Comparison of ENCODE assay signal across 22 cellular contexts in the genomic region with DNA sequence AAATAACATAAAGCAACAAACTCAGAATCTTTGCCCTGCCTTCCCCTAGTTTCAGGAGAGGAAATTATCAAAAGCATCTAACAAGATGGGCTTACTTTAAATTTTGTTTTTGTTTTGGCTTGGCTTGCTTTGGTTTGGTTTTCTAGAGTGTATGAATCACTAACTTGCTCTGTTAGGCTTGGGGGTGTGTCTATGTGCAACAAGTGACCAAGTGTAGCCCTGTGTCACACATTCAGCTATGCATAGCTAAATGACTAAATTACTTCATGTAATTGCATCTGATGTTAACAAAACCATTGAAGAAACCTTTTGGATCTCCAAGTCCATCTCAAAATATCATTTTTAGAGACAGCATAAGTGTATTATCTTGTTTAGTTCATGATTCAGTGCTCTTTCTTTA.
A peak's percentile ranks its signal among the peaks of the same experiment; 100 is the strongest.
DNase-seq lines count a peak whose midpoint lies in the region; ATAC-seq and TF ChIP-seq lines count a peak whose summit lies in the region.
"Had no signal": no experiment of that assay in that cellular context is flagged by ENCODE, and none has a peak within 500 bp of the region (broad histone marks: within the 10 kb centered on the region; RNA-seq: fewer than 3 reads in every experiment).

No MANE protein-coding gene starts in this region.

- no peak overlapping the region for H2AK5ac ChIP-seq in IMR-90 (ENCODE audit: low read depth, low read length)

- H3K27me3 ChIP-seq in IMR-90 (ENCODE audit: control insufficient read depth, insufficient read depth, low read length) (no peaks in the 10 kb centered on the region), prostate gland (replicated peaks; ENCODE audit: insufficient read depth) (no peaks in the 10 kb centered on the region)

- no peak overlapping the region for H3K4me2 ChIP-seq in IMR-90 (ENCODE audit: low read depth, low read length)
- H3K4me2 ChIP-seq: SK-N-SH had no signal

- no peak for TF ChIP-seq RAD21 in IMR-90 (IDR thresholded peaks at IDR 0.05; ENCODE audit: low read length)

- H3K36me3 ChIP-seq in IMR-90 (ENCODE audit: control insufficient read depth, insufficient read depth, low read length) (no peaks in the 10 kb centered on the region), prostate gland (no peaks in the 10 kb centered on the region)
- H3K36me3 ChIP-seq: left ventricle myocardium inferior, thoracic aorta had no signal

- H3K18ac ChIP-seq in IMR-90 (ENCODE audit: low read depth, low read length), result no peak overlapping the region

- H3K56ac ChIP-seq in IMR-90 (ENCODE audit: extremely low read depth, insufficient read depth, low read length), result no peak overlapping the region

- H2BK5ac ChIP-seq in IMR-90 (ENCODE audit: low read depth, low read length, poor library complexity, severe bottlenecking), result no peak overlapping the region

- H3K27ac ChIP-seq in IMR-90 (ENCODE audit: insufficient read depth, low read length), result no peak overlapping the region
- no peak overlapping the region for H3K27ac ChIP-seq in prostate gland
- H3K27ac ChIP-seq: left ventricle myocardium inferior, thoracic aorta had no signal

- no peak for TF ChIP-seq POLR2A in IMR-90 (IDR thresholded peaks at IDR 0.05; ENCODE audit: low read depth, low read length)
- no peak for TF ChIP-seq POLR2A in prostate gland (IDR thresholded peaks at IDR 0.05)

- H2AK9ac ChIP-seq in IMR-90 (replicated peaks; ENCODE audit: low read depth, low read length, poor library complexity), result no peak overlapping the region

- no peaks in the 10 kb centered on the region for H3K9me3 ChIP-seq in IMR-90 (ENCODE audit: control insufficient read depth, insufficient read depth, low read length)
- no peaks in the 10 kb centered on the region for H3K9me3 ChIP-seq in prostate gland
- H3K9me3 ChIP-seq: left ventricle myocardium inferior, SK-N-SH, thoracic aorta had no signal

- CTCF ChIA-PET in IMR-90 (lab: Yijun Ruan, JAX), result interaction anchor here (0.6 kb wide), 1 partner anchor 39 kb away, joined by 5 read pairs; no protein-coding TSS in a partner anchor

- DNase-seq in AG08395 (ENCODE audit: low spot score) (peak; percentile 10), IMR-90 (peak; percentile 1), dedifferentiated amniotic fluid mesenchymal stem cell (ENCODE audit: extremely low spot score) (peak; percentile 28), kidney tubule cell (ENCODE audit: low spot score) (peak; percentile 24), KBM-7 (no peak), prostate gland (ENCODE audit: low spot score) (no peak)
- DNase-seq: activated CD4-positive, alpha-beta T cell treated with anti-CD3 and anti-CD28 coated beads for 36 hours; activated effector memory CD4-positive, alpha-beta T cell treated with anti-CD3 and anti-CD28 coated beads, Interleukin-2, amount 50 U/mL, for 16 hours; activated naive CD8-positive, alpha-beta T cell treated with anti-CD3 and anti-CD28 coated beads, Interleukin-2, amount 10 ng/mL, durations not matched to agents 7 days and 5 days; CD4-positive, alpha-beta memory T cell; foreskin melanocyte; GDM1; left ventricle myocardium inferior; naive B cell; NCI-H1436; NCI-H2107; NCI-H82; SK-N-SH; stimulated activated naive CD8-positive, alpha-beta T cell treated with anti-CD3 and anti-CD28 coated beads, Interleukin-15, Interleukin-2, amounts not matched to agents 100 U/mL and 50 U/mL, for 24 hours had no signal

- no peak overlapping the region for H4K8ac ChIP-seq in IMR-90 (ENCODE audit: low read depth in 2 of 2, low read length in 2 of 2)

- no TSS peak for BruUV-seq in IMR-90 (replicated peaks; lab: Mats Ljungman, UMichigan)

- H4K20me1 ChIP-seq in IMR-90 (ENCODE audit: insufficient read depth, low read length), result no peaks in the 10 kb centered on the region

- H3K79me1 ChIP-seq in IMR-90 (ENCODE audit: low read depth in 1 of 2, low read length in 2 of 2), result no peaks in the 10 kb centered on the region

- no peak for TF ChIP-seq CTCF in IMR-90 (conservative IDR thresholded peaks at IDR 0.05; ENCODE audit: low read depth, low read length)
- TF ChIP-seq CTCF in prostate gland (IDR thresholded peaks at IDR 0.05), result no peak

- H3K4me3 ChIP-seq in IMR-90 (ENCODE audit: insufficient read depth, low read depth, low read length) (no peak overlapping the region), prostate gland (no peak overlapping the region)
- H3K4me3 ChIP-seq: left ventricle myocardium inferior, thoracic aorta had no signal

- ATAC-seq in IMR-90 (ENCODE audit: low read depth) (no peak), GM18867 (IDR thresholded peaks at IDR 0.05; ENCODE audit: unreplicated experiment) (no peak), HG03460 (IDR thresholded peaks at IDR 0.05; ENCODE audit: unreplicated experiment) (no peak)
- ATAC-seq: activated CD4-positive, alpha-beta T cell treated with anti-CD3 and anti-CD28 coated beads for 36 hours; stimulated activated naive CD8-positive, alpha-beta T cell treated with anti-CD3 and anti-CD28 coated beads, Interleukin-15, Interleukin-2, amounts not matched to agents 100 U/mL and 50 U/mL, for 24 hours had no signal

- no peak overlapping the region for H3K14ac ChIP-seq in IMR-90 (replicated peaks; ENCODE audit: low read depth, low read length)

- H2BK120ac ChIP-seq in IMR-90 (ENCODE audit: low read depth, low read length), result no peak overlapping the region

- H3K9ac ChIP-seq in IMR-90 (ENCODE audit: low read depth, low read length), result no peak overlapping the region
- H3K9ac ChIP-seq: SK-N-SH had no signal

- no peak overlapping the region for H3K4ac ChIP-seq in IMR-90 (ENCODE audit: low read depth, low read length)

- POLR2A ChIA-PET in IMR-90 (lab: Charles Lee; ENCODE audit: unreplicated experiment), result interaction anchor here (0.5 kb wide), 1 partner anchor 49 kb away, joined by 3 read pairs; no protein-coding TSS in a partner anchor

- no peak overlapping the region for H4K5ac ChIP-seq in IMR-90 (ENCODE audit: low read depth, low read length)

- H3K4me1 ChIP-seq in IMR-90 (ENCODE audit: control insufficient read depth, insufficient read depth, low read length) (no peaks in the 10 kb centered on the region), prostate gland (replicated peaks) (no peaks in the 10 kb centered on the region)
- H3K4me1 ChIP-seq: left ventricle myocardium inferior had no signal

- H2BK20ac ChIP-seq in IMR-90 (ENCODE audit: low read depth, low read length), result no peak overlapping the region

- H4K91ac ChIP-seq in IMR-90 (ENCODE audit: insufficient read depth, low read depth, low read length), result no peak overlapping the region

- no peak overlapping the region for H2AFZ ChIP-seq in IMR-90 (replicated peaks; ENCODE audit: low read length, poor library complexity)

- H2BK15ac ChIP-seq in IMR-90 (ENCODE audit: low read depth, low read length), result no peak overlapping the region

- H3K23ac ChIP-seq in IMR-90 (ENCODE audit: low read depth, low read length), result no peak overlapping the region

- H3K9me1 ChIP-seq in IMR-90 (ENCODE audit: insufficient read depth, low read length), result no peaks in the 10 kb centered on the region

- intact Hi-C loops in IMR-90 (cut with micrococcal nuclease) (no loop called here), prostate gland (cut with DNase I) (no loop called here)

- in situ Hi-C loops in IMR-90 (cut with MboI; ENCODE audit: low sequenced_read_pairs) (no loop called here), KBM-7 (cut with MboI; ENCODE audit: low pct_unique_long_range_greater_than_20kb, low sequenced_read_pairs) (no loop called here)

- dilution Hi-C loops in IMR-90 (cut with HindIII; ENCODE audit: low sequenced_read_pairs, unreplicated experiment), result no loop called here

TF ChIP-seq in IMR-90, 13 proteins besides CTCF, POLR2A, EP300 and RAD21:
- TF ChIP-seq, protein P1, sequence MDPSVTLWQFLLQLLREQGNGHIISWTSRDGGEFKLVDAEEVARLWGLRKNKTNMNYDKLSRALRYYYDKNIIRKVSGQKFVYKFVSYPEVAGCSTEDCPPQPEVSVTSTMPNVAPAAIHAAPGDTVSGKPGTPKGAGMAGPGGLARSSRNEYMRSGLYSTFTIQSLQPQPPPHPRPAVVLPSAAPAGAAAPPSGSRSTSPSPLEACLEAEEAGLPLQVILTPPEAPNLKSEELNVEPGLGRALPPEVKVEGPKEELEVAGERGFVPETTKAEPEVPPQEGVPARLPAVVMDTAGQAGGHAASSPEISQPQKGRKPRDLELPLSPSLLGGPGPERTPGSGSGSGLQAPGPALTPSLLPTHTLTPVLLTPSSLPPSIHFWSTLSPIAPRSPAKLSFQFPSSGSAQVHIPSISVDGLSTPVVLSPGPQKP (IDR thresholded peaks at IDR 0.05; ENCODE audit: borderline replicate concordance, low read depth, low read length), result no peak
- no peak for TF ChIP-seq SMC3 (IDR thresholded peaks at IDR 0.05; ENCODE audit: low read depth, low read length)
- no peak for TF ChIP-seq BHLHE40 (IDR thresholded peaks at IDR 0.05; ENCODE audit: low read depth, low read length)
- no peak for TF ChIP-seq RFX5 (IDR thresholded peaks at IDR 0.05; ENCODE audit: low read depth, low read length)
- TF ChIP-seq MAFK (IDR thresholded peaks at IDR 0.05; ENCODE audit: low read depth, low read length), result no peak
- no peak for TF ChIP-seq CEBPB (IDR thresholded peaks at IDR 0.05; ENCODE audit: low read depth, low read length)
- TF ChIP-seq, protein P2, sequence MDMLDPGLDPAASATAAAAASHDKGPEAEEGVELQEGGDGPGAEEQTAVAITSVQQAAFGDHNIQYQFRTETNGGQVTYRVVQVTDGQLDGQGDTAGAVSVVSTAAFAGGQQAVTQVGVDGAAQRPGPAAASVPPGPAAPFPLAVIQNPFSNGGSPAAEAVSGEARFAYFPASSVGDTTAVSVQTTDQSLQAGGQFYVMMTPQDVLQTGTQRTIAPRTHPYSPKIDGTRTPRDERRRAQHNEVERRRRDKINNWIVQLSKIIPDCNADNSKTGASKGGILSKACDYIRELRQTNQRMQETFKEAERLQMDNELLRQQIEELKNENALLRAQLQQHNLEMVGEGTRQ (IDR thresholded peaks at IDR 0.05; ENCODE audit: low read depth, low read length), result no peak
- no peak for TF ChIP-seq RCOR1 (IDR thresholded peaks at IDR 0.05; ENCODE audit: insufficient replicate concordance, low read length)
- TF ChIP-seq CHD1 (IDR thresholded peaks at IDR 0.05; ENCODE audit: low read depth, low read length), result no peak
- no peak for TF ChIP-seq MXI1 (IDR thresholded peaks at IDR 0.05; ENCODE audit: borderline replicate concordance, low read depth, low read length)

Comparison
In these comparisons a context has a peak if more than half of its experiments do, and no peak if none do; other contexts are left out.
1. DNase-seq: peak in AG08395 (single experiment), IMR-90 (single experiment), dedifferentiated amniotic fluid mesenchymal stem cell (single experiment) and kidney tubule cell (single experiment); none in KBM-7 (single experiment) and prostate gland (single experiment).